ENCODE assay signal across 1 cellular context in the genomic region with DNA sequence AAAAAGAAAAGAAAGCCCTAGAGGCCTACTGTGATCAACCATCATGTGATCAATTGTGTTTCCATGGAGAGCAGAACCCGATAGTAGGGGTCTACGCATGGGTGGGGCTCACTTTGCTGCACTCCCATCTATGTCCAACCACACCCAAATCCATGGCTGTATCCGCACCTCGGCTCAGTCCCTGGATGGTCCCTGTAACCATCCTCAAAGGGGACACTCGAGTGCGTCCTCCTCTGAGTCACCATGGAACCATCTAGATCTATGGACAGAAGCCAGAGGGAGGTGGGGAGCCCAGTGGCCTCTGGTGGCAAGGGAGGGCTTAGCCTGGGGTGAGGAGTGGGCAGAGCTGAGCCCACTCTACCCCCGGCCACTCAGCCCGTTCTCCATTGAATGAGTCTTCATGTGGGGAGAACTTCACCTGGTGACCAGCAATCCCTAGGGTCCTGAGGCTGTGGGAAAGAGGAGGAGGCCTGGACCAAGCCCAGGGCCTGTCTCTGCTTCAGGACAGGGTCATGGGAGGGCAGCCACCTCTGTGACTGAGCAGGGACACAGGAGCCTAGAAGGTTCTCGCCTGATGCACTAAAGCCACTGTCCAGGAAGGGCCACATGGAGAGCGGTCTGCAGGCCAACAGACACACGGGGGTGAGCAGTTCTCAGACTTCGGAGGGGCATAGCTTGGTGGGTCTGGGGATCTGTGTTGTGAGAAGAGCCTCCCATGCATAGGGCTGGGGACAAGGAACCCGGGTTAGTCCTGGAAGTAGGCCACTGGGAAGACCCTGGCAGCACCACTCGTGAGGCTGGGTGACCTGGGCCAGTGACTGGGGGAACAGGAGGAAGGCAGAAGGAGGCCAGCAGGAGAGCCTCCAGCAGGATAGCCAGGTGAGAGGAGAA.
TF ChIP-seq lines count a peak whose summit lies in the region.

No MANE protein-coding gene starts in this region.

TF ChIP-seq in H1, 55 proteins besides CTCF, POLR2A, EP300 and RAD21:
- no peak for TF ChIP-seq BRCA1 (IDR thresholded peaks at IDR 0.05; ENCODE audit: low read depth, low read length)
- TF ChIP-seq HDAC6 (IDR thresholded peaks at IDR 0.05; ENCODE audit: low read depth, low read length) = no peak
- no peak for TF ChIP-seq SIN3A (conservative IDR thresholded peaks at IDR 0.05 in 1 of 2, IDR thresholded peaks at IDR 0.05 in 1 of 2; ENCODE audit: low read depth in 1 of 2, low read length in 2 of 2)
- TF ChIP-seq TAF1 (IDR thresholded peaks at IDR 0.05; ENCODE audit: low read depth, low read length) = no peak
- TF ChIP-seq, protein P1, sequence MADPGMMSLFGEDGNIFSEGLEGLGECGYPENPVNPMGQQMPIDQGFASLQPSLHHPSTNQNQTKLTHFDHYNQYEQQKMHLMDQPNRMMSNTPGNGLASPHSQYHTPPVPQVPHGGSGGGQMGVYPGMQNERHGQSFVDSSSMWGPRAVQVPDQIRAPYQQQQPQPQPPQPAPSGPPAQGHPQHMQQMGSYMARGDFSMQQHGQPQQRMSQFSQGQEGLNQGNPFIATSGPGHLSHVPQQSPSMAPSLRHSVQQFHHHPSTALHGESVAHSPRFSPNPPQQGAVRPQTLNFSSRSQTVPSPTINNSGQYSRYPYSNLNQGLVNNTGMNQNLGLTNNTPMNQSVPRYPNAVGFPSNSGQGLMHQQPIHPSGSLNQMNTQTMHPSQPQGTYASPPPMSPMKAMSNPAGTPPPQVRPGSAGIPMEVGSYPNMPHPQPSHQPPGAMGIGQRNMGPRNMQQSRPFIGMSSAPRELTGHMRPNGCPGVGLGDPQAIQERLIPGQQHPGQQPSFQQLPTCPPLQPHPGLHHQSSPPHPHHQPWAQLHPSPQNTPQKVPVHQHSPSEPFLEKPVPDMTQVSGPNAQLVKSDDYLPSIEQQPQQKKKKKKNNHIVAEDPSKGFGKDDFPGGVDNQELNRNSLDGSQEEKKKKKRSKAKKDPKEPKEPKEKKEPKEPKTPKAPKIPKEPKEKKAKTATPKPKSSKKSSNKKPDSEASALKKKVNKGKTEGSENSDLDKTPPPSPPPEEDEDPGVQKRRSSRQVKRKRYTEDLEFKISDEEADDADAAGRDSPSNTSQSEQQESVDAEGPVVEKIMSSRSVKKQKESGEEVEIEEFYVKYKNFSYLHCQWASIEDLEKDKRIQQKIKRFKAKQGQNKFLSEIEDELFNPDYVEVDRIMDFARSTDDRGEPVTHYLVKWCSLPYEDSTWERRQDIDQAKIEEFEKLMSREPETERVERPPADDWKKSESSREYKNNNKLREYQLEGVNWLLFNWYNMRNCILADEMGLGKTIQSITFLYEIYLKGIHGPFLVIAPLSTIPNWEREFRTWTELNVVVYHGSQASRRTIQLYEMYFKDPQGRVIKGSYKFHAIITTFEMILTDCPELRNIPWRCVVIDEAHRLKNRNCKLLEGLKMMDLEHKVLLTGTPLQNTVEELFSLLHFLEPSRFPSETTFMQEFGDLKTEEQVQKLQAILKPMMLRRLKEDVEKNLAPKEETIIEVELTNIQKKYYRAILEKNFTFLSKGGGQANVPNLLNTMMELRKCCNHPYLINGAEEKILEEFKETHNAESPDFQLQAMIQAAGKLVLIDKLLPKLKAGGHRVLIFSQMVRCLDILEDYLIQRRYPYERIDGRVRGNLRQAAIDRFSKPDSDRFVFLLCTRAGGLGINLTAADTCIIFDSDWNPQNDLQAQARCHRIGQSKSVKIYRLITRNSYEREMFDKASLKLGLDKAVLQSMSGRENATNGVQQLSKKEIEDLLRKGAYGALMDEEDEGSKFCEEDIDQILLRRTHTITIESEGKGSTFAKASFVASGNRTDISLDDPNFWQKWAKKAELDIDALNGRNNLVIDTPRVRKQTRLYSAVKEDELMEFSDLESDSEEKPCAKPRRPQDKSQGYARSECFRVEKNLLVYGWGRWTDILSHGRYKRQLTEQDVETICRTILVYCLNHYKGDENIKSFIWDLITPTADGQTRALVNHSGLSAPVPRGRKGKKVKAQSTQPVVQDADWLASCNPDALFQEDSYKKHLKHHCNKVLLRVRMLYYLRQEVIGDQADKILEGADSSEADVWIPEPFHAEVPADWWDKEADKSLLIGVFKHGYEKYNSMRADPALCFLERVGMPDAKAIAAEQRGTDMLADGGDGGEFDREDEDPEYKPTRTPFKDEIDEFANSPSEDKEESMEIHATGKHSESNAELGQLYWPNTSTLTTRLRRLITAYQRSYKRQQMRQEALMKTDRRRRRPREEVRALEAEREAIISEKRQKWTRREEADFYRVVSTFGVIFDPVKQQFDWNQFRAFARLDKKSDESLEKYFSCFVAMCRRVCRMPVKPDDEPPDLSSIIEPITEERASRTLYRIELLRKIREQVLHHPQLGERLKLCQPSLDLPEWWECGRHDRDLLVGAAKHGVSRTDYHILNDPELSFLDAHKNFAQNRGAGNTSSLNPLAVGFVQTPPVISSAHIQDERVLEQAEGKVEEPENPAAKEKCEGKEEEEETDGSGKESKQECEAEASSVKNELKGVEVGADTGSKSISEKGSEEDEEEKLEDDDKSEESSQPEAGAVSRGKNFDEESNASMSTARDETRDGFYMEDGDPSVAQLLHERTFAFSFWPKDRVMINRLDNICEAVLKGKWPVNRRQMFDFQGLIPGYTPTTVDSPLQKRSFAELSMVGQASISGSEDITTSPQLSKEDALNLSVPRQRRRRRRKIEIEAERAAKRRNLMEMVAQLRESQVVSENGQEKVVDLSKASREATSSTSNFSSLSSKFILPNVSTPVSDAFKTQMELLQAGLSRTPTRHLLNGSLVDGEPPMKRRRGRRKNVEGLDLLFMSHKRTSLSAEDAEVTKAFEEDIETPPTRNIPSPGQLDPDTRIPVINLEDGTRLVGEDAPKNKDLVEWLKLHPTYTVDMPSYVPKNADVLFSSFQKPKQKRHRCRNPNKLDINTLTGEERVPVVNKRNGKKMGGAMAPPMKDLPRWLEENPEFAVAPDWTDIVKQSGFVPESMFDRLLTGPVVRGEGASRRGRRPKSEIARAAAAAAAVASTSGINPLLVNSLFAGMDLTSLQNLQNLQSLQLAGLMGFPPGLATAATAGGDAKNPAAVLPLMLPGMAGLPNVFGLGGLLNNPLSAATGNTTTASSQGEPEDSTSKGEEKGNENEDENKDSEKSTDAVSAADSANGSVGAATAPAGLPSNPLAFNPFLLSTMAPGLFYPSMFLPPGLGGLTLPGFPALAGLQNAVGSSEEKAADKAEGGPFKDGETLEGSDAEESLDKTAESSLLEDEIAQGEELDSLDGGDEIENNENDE (IDR thresholded peaks at IDR 0.05; ENCODE audit: insufficient replicate concordance, low read length) = no peak
- TF ChIP-seq GABPA (IDR thresholded peaks at IDR 0.05; ENCODE audit: borderline replicate concordance, insufficient read depth, low read length) = no peak
- TF ChIP-seq CEBPB (IDR thresholded peaks at IDR 0.05; ENCODE audit: low read depth, low read length) = no peak
- TF ChIP-seq SIX5 (IDR thresholded peaks at IDR 0.05; ENCODE audit: low read depth, low read length) = no peak
- no peak for TF ChIP-seq MAFK (IDR thresholded peaks at IDR 0.05; ENCODE audit: low read depth, low read length)
- TF ChIP-seq RFX5 (IDR thresholded peaks at IDR 0.05; ENCODE audit: borderline replicate concordance, low read depth, low read length) = no peak
- TF ChIP-seq, protein P2, sequence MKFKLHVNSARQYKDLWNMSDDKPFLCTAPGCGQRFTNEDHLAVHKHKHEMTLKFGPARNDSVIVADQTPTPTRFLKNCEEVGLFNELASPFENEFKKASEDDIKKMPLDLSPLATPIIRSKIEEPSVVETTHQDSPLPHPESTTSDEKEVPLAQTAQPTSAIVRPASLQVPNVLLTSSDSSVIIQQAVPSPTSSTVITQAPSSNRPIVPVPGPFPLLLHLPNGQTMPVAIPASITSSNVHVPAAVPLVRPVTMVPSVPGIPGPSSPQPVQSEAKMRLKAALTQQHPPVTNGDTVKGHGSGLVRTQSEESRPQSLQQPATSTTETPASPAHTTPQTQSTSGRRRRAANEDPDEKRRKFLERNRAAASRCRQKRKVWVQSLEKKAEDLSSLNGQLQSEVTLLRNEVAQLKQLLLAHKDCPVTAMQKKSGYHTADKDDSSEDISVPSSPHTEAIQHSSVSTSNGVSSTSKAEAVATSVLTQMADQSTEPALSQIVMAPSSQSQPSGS (IDR thresholded peaks at IDR 0.05; ENCODE audit: low read length) = no peak
- TF ChIP-seq USF2 (IDR thresholded peaks at IDR 0.05; ENCODE audit: low read length) = no peak
TF ChIP-seq in H1: peak in this region for 0.
